1 cellular context compared by ENCODE assay signal in the genomic region with DNA sequence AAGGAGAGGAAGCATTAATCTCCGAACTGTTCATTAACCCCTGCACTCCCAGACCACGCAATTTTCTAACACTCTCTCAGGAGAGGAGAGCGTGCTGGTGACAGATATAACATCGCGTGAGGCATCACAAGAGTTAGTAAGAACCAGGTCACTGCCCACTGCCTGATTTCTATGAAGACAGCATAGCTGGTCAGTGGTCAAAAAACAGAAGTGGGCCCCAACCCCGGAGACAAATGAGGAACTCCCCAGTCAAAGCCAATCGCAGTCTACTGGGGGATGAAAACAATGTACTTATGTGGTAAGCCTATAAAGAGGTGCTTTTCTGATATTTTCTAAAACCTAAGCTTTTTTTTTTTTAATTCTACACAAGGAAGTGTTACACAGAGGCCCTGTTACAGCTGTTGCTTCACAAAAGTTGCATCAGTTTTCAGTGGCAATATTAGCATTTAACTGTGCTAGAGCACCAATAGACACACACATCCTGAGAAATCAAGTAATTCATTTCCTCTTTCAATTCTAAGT.
TF ChIP-seq lines count a peak whose summit lies in the region.

No MANE protein-coding gene starts in this region.

TF ChIP-seq in K562, 482 proteins besides CTCF, POLR2A, EP300 and RAD21 (continued from another document):
- TF ChIP-seq, protein P1, sequence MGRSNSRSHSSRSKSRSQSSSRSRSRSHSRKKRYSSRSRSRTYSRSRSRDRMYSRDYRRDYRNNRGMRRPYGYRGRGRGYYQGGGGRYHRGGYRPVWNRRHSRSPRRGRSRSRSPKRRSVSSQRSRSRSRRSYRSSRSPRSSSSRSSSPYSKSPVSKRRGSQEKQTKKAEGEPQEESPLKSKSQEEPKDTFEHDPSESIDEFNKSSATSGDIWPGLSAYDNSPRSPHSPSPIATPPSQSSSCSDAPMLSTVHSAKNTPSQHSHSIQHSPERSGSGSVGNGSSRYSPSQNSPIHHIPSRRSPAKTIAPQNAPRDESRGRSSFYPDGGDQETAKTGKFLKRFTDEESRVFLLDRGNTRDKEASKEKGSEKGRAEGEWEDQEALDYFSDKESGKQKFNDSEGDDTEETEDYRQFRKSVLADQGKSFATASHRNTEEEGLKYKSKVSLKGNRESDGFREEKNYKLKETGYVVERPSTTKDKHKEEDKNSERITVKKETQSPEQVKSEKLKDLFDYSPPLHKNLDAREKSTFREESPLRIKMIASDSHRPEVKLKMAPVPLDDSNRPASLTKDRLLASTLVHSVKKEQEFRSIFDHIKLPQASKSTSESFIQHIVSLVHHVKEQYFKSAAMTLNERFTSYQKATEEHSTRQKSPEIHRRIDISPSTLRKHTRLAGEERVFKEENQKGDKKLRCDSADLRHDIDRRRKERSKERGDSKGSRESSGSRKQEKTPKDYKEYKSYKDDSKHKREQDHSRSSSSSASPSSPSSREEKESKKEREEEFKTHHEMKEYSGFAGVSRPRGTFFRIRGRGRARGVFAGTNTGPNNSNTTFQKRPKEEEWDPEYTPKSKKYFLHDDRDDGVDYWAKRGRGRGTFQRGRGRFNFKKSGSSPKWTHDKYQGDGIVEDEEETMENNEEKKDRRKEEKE (IDR thresholded peaks at IDR 0.05; ENCODE audit: borderline replicate concordance in 1 of 2, control insufficient read depth in 1 of 2, low read depth in 2 of 2, low read length in 1 of 2): no peak
- TF ChIP-seq NONO (IDR thresholded peaks at IDR 0.05; ENCODE audit: low read depth in 2 of 2, low read length in 1 of 2): no peak
- TF ChIP-seq RBM34 (IDR thresholded peaks at IDR 0.05; ENCODE audit: borderline replicate concordance, insufficient read depth, low read length): no peak
- TF ChIP-seq ZNF445 (CRISPR knock-in tag; IDR thresholded peaks at IDR 0.05; ENCODE audit: low read depth): no peak
- TF ChIP-seq, protein P2, sequence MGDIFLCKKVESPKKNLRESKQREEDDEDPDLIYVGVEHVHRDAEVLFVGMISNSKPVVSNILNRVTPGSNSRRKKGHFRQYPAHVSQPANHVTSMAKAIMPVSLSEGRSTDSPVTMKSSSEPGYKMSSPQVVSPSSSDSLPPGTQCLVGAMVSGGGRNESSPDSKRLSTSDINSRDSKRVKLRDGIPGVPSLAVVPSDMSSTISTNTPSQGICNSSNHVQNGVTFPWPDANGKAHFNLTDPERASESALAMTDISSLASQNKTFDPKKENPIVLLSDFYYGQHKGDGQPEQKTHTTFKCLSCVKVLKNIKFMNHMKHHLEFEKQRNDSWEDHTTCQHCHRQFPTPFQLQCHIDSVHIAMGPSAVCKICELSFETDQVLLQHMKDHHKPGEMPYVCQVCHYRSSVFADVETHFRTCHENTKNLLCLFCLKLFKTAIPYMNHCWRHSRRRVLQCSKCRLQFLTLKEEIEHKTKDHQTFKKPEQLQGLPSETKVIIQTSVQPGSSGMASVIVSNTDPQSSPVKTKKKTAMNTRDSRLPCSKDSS (IDR thresholded peaks at IDR 0.05; ENCODE audit: low read depth, partially characterized antibody): no peak
